In genomic region chr12:132543298-132544172, GRCh38 we compare ENCODE assay signal across 17 cellular contexts. TPM values are rescaled to one million over a fixed set of nuclear protein-coding genes. Genes with fewer than 3 reads are reported as not detected.
A peak's percentile ranks its signal among the peaks of the same experiment; 100 is the strongest.
DNase-seq lines count a peak whose midpoint lies in the region; ATAC-seq lines count a peak whose summit lies in the region.
"Had no signal": no experiment of that assay in that cellular context is flagged by ENCODE, and none has a peak within 500 bp of the region (broad histone marks: within the 10 kb centered on the region; RNA-seq: fewer than 3 reads in every experiment).

No MANE protein-coding gene starts in this region.

- peak; percentile 51 for DNase-seq in activated naive CD8-positive, alpha-beta T cell treated with anti-CD3 and anti-CD28 coated beads, Interleukin-2, amount 10 ng/mL, durations not matched to agents 7 days and 5 days
- DNase-seq in activated naive CD8-positive, alpha-beta T cell treated with anti-CD3 and anti-CD28 coated beads, Interleukin-2, amount 50 U/mL, for 24 hours: no peak
- peak; percentile 67 for DNase-seq in Jurkat, Clone E6-1 (ENCODE audit: low read depth, low spot score)
- no peak for DNase-seq in central memory CD8-positive, alpha-beta T cell (ENCODE audit: low spot score in 2 of 2)
- DNase-seq in stimulated activated effector memory CD8-positive, alpha-beta T cell treated with anti-CD3 and anti-CD28 coated beads, Interleukin-12 subunit alpha, Interleukin-12 subunit beta, amount 100 ng/mL, for 72 hours (ENCODE audit: low spot score in 2 of 2): no peak
- no peak for DNase-seq in NCI-H2196 treated with DMSO at 0.1 percent for 48 hours (lab: John Stamatoyannopoulos, UW; ENCODE audit: unreplicated experiment)
- DNase-seq: Calu3; CD4-positive, CD25-positive, alpha-beta regulatory T cell; DMS53; GOT3; Karpas-422; MG63; NCI-H1092; NCI-H146; NCI-H510A treated with DMSO at 0.1 percent for 48 hours had no signal

- peak overlapping the region; percentile 77 for H3K27ac Mint-ChIP-seq in activated naive CD8-positive, alpha-beta T cell treated with anti-CD3 and anti-CD28 coated beads, Interleukin-2, amount 10 ng/mL, durations not matched to agents 7 days and 5 days
- H3K27ac Mint-ChIP-seq in activated naive CD8-positive, alpha-beta T cell treated with anti-CD3 and anti-CD28 coated beads, Interleukin-2, amount 50 U/mL, for 24 hours: no peak overlapping the region
- H3K27ac Mint-ChIP-seq in central memory CD8-positive, alpha-beta T cell (ENCODE audit: low read depth): no peak overlapping the region
- H3K27ac Mint-ChIP-seq in stimulated activated effector memory CD8-positive, alpha-beta T cell treated with anti-CD3 and anti-CD28 coated beads, Interleukin-12 subunit alpha, Interleukin-12 subunit beta, amount 100 ng/mL, for 72 hours: peak overlapping the region; percentile 29

- ATAC-seq in activated naive CD8-positive, alpha-beta T cell treated with anti-CD3 and anti-CD28 coated beads, Interleukin-2, amount 10 ng/mL, durations not matched to agents 7 days and 5 days (ENCODE audit: low read depth): peak; percentile 80
- ATAC-seq in activated naive CD8-positive, alpha-beta T cell treated with anti-CD3 and anti-CD28 coated beads, Interleukin-2, amount 50 U/mL, for 24 hours: no peak
- ATAC-seq in central memory CD8-positive, alpha-beta T cell (replicated peaks; ENCODE audit: extremely low read depth, poor library complexity, severe bottlenecking): peak; percentile 57
- peak; percentile 43 for ATAC-seq in stimulated activated effector memory CD8-positive, alpha-beta T cell treated with anti-CD3 and anti-CD28 coated beads, Interleukin-12 subunit alpha, Interleukin-12 subunit beta, amount 100 ng/mL, for 72 hours
- no peak for ATAC-seq in HG03378 (IDR thresholded peaks at IDR 0.05; ENCODE audit: unreplicated experiment)
- ATAC-seq in GM21515 (IDR thresholded peaks at IDR 0.05; ENCODE audit: unreplicated experiment): no peak

- H3K4me3 ChIP-seq in Jurkat, Clone E6-1 (ENCODE audit: low read length): peak overlapping the region; percentile 7; the same call in 1 of the 2 replicates
- H3K4me3 ChIP-seq: MG63 had no signal

- H3K9me3 Mint-ChIP-seq in activated naive CD8-positive, alpha-beta T cell treated with anti-CD3 and anti-CD28 coated beads, Interleukin-2, amount 10 ng/mL, durations not matched to agents 7 days and 5 days: no peaks in the 10 kb centered on the region
- no peaks in the 10 kb centered on the region for H3K9me3 Mint-ChIP-seq in activated naive CD8-positive, alpha-beta T cell treated with anti-CD3 and anti-CD28 coated beads, Interleukin-2, amount 50 U/mL, for 24 hours
- H3K9me3 Mint-ChIP-seq in central memory CD8-positive, alpha-beta T cell: no peaks in the 10 kb centered on the region
- H3K9me3 Mint-ChIP-seq in stimulated activated effector memory CD8-positive, alpha-beta T cell treated with anti-CD3 and anti-CD28 coated beads, Interleukin-12 subunit alpha, Interleukin-12 subunit beta, amount 100 ng/mL, for 72 hours: no peaks in the 10 kb centered on the region
- H3K9me3 Mint-ChIP-seq: CD4-positive, CD25-positive, alpha-beta regulatory T cell had no signal

- H3K4me1 Mint-ChIP-seq in activated naive CD8-positive, alpha-beta T cell treated with anti-CD3 and anti-CD28 coated beads, Interleukin-2, amount 10 ng/mL, durations not matched to agents 7 days and 5 days: peaks cover 10% of the 10 kb centered on the region
- no peaks in the 10 kb centered on the region for H3K4me1 Mint-ChIP-seq in activated naive CD8-positive, alpha-beta T cell treated with anti-CD3 and anti-CD28 coated beads, Interleukin-2, amount 50 U/mL, for 24 hours
- H3K4me1 Mint-ChIP-seq in central memory CD8-positive, alpha-beta T cell: peaks cover 12% of the 10 kb centered on the region
- H3K4me1 Mint-ChIP-seq in stimulated activated effector memory CD8-positive, alpha-beta T cell treated with anti-CD3 and anti-CD28 coated beads, Interleukin-12 subunit alpha, Interleukin-12 subunit beta, amount 100 ng/mL, for 72 hours: peaks cover 21% of the 10 kb centered on the region

- H3K4me3 Mint-ChIP-seq in activated naive CD8-positive, alpha-beta T cell treated with anti-CD3 and anti-CD28 coated beads, Interleukin-2, amount 10 ng/mL, durations not matched to agents 7 days and 5 days: no peak overlapping the region
- no peak overlapping the region for H3K4me3 Mint-ChIP-seq in activated naive CD8-positive, alpha-beta T cell treated with anti-CD3 and anti-CD28 coated beads, Interleukin-2, amount 50 U/mL, for 24 hours
- H3K4me3 Mint-ChIP-seq in central memory CD8-positive, alpha-beta T cell: peak overlapping the region; percentile 32
- no peak overlapping the region for H3K4me3 Mint-ChIP-seq in stimulated activated effector memory CD8-positive, alpha-beta T cell treated with anti-CD3 and anti-CD28 coated beads, Interleukin-12 subunit alpha, Interleukin-12 subunit beta, amount 100 ng/mL, for 72 hours
- H3K4me3 Mint-ChIP-seq: CD4-positive, CD25-positive, alpha-beta regulatory T cell had no signal

- POLR2A ChIA-PET in activated naive CD8-positive, alpha-beta T cell treated with anti-CD3 and anti-CD28 coated beads, Interleukin-2, amount 10 ng/mL, durations not matched to agents 7 days and 5 days (lab: Charles Lee): interaction anchor here (0.6 kb wide), 1 partner anchor 15 kb away, joined by 3 read pairs; no protein-coding TSS in a partner anchor

- peaks cover 4% of the 10 kb centered on the region for H3K36me3 Mint-ChIP-seq in activated naive CD8-positive, alpha-beta T cell treated with anti-CD3 and anti-CD28 coated beads, Interleukin-2, amount 10 ng/mL, durations not matched to agents 7 days and 5 days
- H3K36me3 Mint-ChIP-seq in activated naive CD8-positive, alpha-beta T cell treated with anti-CD3 and anti-CD28 coated beads, Interleukin-2, amount 50 U/mL, for 24 hours (ENCODE audit: low read depth): no peaks in the 10 kb centered on the region
- peaks cover 5% of the 10 kb centered on the region for H3K36me3 Mint-ChIP-seq in central memory CD8-positive, alpha-beta T cell (ENCODE audit: insufficient read depth)
- peaks cover 5% of the 10 kb centered on the region for H3K36me3 Mint-ChIP-seq in stimulated activated effector memory CD8-positive, alpha-beta T cell treated with anti-CD3 and anti-CD28 coated beads, Interleukin-12 subunit alpha, Interleukin-12 subunit beta, amount 100 ng/mL, for 72 hours

- no peaks in the 10 kb centered on the region for H3K27me3 Mint-ChIP-seq in activated naive CD8-positive, alpha-beta T cell treated with anti-CD3 and anti-CD28 coated beads, Interleukin-2, amount 10 ng/mL, durations not matched to agents 7 days and 5 days
- no peaks in the 10 kb centered on the region for H3K27me3 Mint-ChIP-seq in activated naive CD8-positive, alpha-beta T cell treated with anti-CD3 and anti-CD28 coated beads, Interleukin-2, amount 50 U/mL, for 24 hours
- no peaks in the 10 kb centered on the region for H3K27me3 Mint-ChIP-seq in central memory CD8-positive, alpha-beta T cell
- H3K27me3 Mint-ChIP-seq: CD4-positive, CD25-positive, alpha-beta regulatory T cell had no signal

RNA-seq across cellular contexts. Expression of gene FBRSL1, which starts 53.6 kb away (rescaled TPM):
- 10 to 100 TPM; 67.1 to 67.2 TPM for total RNA-seq in activated naive CD8-positive, alpha-beta T cell treated with anti-CD3 and anti-CD28 coated beads, Interleukin-2, amount 10 ng/mL, durations not matched to agents 7 days and 5 days
- polyA plus RNA-seq in Jurkat, Clone E6-1 (2012; ENCODE audit: insufficient read depth, insufficient read length): 120 TPM

Comparison
In these comparisons a context has a peak if more than half of its experiments do, and no peak if none do; other contexts are left out.
1. ATAC-seq: peak in activated naive CD8-positive, alpha-beta T cell treated with anti-CD3 and anti-CD28 coated beads, Interleukin-2, amount 10 ng/mL, durations not matched to agents 7 days and 5 days (single experiment), central memory CD8-positive, alpha-beta T cell (single experiment) and stimulated activated effector memory CD8-positive, alpha-beta T cell treated with anti-CD3 and anti-CD28 coated beads, Interleukin-12 subunit alpha, Interleukin-12 subunit beta, amount 100 ng/mL, for 72 hours (single experiment); none in activated naive CD8-positive, alpha-beta T cell treated with anti-CD3 and anti-CD28 coated beads, Interleukin-2, amount 50 U/mL, for 24 hours (single experiment), HG03378 (single experiment) and GM21515 (single experiment).
2. DNase-seq: peak in activated naive CD8-positive, alpha-beta T cell treated with anti-CD3 and anti-CD28 coated beads, Interleukin-2, amount 10 ng/mL, durations not matched to agents 7 days and 5 days (single experiment) and Jurkat, Clone E6-1 (single experiment); none in activated naive CD8-positive, alpha-beta T cell treated with anti-CD3 and anti-CD28 coated beads, Interleukin-2, amount 50 U/mL, for 24 hours (single experiment), central memory CD8-positive, alpha-beta T cell (0 of 2), stimulated activated effector memory CD8-positive, alpha-beta T cell treated with anti-CD3 and anti-CD28 coated beads, Interleukin-12 subunit alpha, Interleukin-12 subunit beta, amount 100 ng/mL, for 72 hours (0 of 2) and NCI-H2196 treated with DMSO at 0.1 percent for 48 hours (single experiment).
3. H3K27ac Mint-ChIP-seq: peak in activated naive CD8-positive, alpha-beta T cell treated with anti-CD3 and anti-CD28 coated beads, Interleukin-2, amount 10 ng/mL, durations not matched to agents 7 days and 5 days (single experiment) and stimulated activated effector memory CD8-positive, alpha-beta T cell treated with anti-CD3 and anti-CD28 coated beads, Interleukin-12 subunit alpha, Interleukin-12 subunit beta, amount 100 ng/mL, for 72 hours (single experiment); none in activated naive CD8-positive, alpha-beta T cell treated with anti-CD3 and anti-CD28 coated beads, Interleukin-2, amount 50 U/mL, for 24 hours (single experiment) and central memory CD8-positive, alpha-beta T cell (single experiment).